1 cellular context compared by ENCODE assay signal in genomic region chr9:73264636-73265035, GRCh38.
TF ChIP-seq lines count a peak whose summit lies in the region.

No MANE protein-coding gene starts in this region.

TF ChIP-seq in K562, 482 proteins besides CTCF, POLR2A, EP300 and RAD21:
- TF ChIP-seq DACH1 (IDR thresholded peaks at IDR 0.05; ENCODE audit: partially characterized antibody): peak; percentile 16
- no peak for TF ChIP-seq PML (IDR thresholded peaks at IDR 0.05; ENCODE audit: low read length)
